In genomic region chr12:76010732-76011458, GRCh38 we compare ENCODE assay signal across 20 cellular contexts. TPM values are rescaled to one million over a fixed set of nuclear protein-coding genes. Genes with fewer than 3 reads are reported as not detected.
A peak's percentile ranks its signal among the peaks of the same experiment; 100 is the strongest.
DNase-seq lines count a peak whose midpoint lies in the region; ATAC-seq, FAIRE-seq and TF ChIP-seq lines count a peak whose summit lies in the region.
"Had no signal": no experiment of that assay in that cellular context is flagged by ENCODE, and none has a peak within 500 bp of the region (broad histone marks: within the 10 kb centered on the region; RNA-seq: fewer than 3 reads in every experiment).

No MANE protein-coding gene starts in this region.

- TF ChIP-seq CTCF in endothelial cell of umbilical vein (IDR thresholded peaks at IDR 0.05; ENCODE audit: extremely low read depth in 1 of 2, insufficient read depth in 1 of 2, low read depth in 1 of 2, low read length in 2 of 2) (no peak), neural crest cell (conservative IDR thresholded peaks at IDR 0.05) (no peak)

- DNase-seq in NCI-H1417 (lab: John Stamatoyannopoulos, UW) (peak in 2 of 3 experiments; percentile 19 to 66), NCI-H1417 treated with DMSO at 0.1 percent for 48 hours (lab: John Stamatoyannopoulos, UW) (no peak), M059J (ENCODE audit: low read depth) (peak; percentile 69), endothelial cell of umbilical vein (ENCODE audit: low read depth, low spot score) (no peak), neural crest cell (ENCODE audit: low read depth, low spot score) (no peak), NCI-H1930 (lab: John Stamatoyannopoulos, UW) (no peak)
- DNase-seq: activated CD4-positive, alpha-beta T cell treated with anti-CD3 and anti-CD28 coated beads, Interleukin-2, amount 10 ng/mL, durations not matched to agents 7 days and 5 days; activated T-cell treated with anti-CD3 and anti-CD28 coated beads, Interleukin-2, amount 50 U/mL, for 1 hour; CD4-positive, alpha-beta T cell; effector memory CD4-positive, alpha-beta T cell; GDM1; Kasumi-1; kidney; NCI-H187 treated with DMSO at 0.1 percent for 48 hours; Right ventricle myocardium superior; substantia nigra had no signal

- no peaks in the 10 kb centered on the region for H3K27me3 ChIP-seq in endothelial cell of umbilical vein (ENCODE audit: control insufficient read depth in 2 of 2, insufficient read depth in 2 of 2, low read length in 2 of 2)

- no peaks in the 10 kb centered on the region for H3K9me3 ChIP-seq in endothelial cell of umbilical vein (replicated peaks; ENCODE audit: control insufficient read depth, insufficient read depth, low read length)
- H3K9me3 ChIP-seq: prostate gland had no signal

- TF ChIP-seq POLR2A in endothelial cell of umbilical vein (IDR thresholded peaks at IDR 0.05; ENCODE audit: low read depth, low read length): no peak

- H3K4me1 Mint-ChIP-seq in neural crest cell: peaks cover 22% of the 10 kb centered on the region

- H3K4me2 ChIP-seq in endothelial cell of umbilical vein (ENCODE audit: insufficient read depth, low read length): no peak overlapping the region

- no peak overlapping the region for H3K9ac ChIP-seq in endothelial cell of umbilical vein (replicated peaks; ENCODE audit: extremely low read depth, insufficient read depth, low read length)

- BruUV-seq in endothelial cell of umbilical vein (replicated peaks; lab: Mats Ljungman, UMichigan): no TSS peak

- CTCF ChIA-PET in endothelial cell of umbilical vein (lab: Charles Lee): no interaction called here

- H3K79me2 ChIP-seq in endothelial cell of umbilical vein (ENCODE audit: control insufficient read depth, insufficient read depth, low read length): no peaks in the 10 kb centered on the region

- dilution Hi-C loops in endothelial cell of umbilical vein (cut with MboI; ENCODE audit: extremely low pct_ligation_motif_present, low sequenced_read_pairs): no loop called here

- no peak overlapping the region for H3K27ac ChIP-seq in endothelial cell of umbilical vein (ENCODE audit: insufficient read depth, low read depth, low read length)
- H3K27ac ChIP-seq: prostate gland had no signal

- peak overlapping the region; percentile 8 for H2AFZ ChIP-seq in endothelial cell of umbilical vein (ENCODE audit: low read depth, low read length)

- H3K4me3 ChIP-seq in endothelial cell of umbilical vein (replicated peaks in 1 of 3; ENCODE audit: insufficient read depth in 1 of 3, low read depth in 1 of 3, low read length in 3 of 3): no peak overlapping the region
- H3K4me3 ChIP-seq: prostate gland had no signal

- peak overlapping the region; percentile 60 for H3K27ac Mint-ChIP-seq in neural crest cell (ENCODE audit: unreplicated experiment)
- H3K27ac Mint-ChIP-seq: activated CD4-positive, alpha-beta T cell treated with anti-CD3 and anti-CD28 coated beads, Interleukin-2, amount 10 ng/mL, durations not matched to agents 7 days and 5 days; activated naive CD8-positive, alpha-beta T cell; CD4-positive, alpha-beta T cell had no signal

- H3K9me1 ChIP-seq in endothelial cell of umbilical vein (replicated peaks; ENCODE audit: control insufficient read depth, extremely low read depth, insufficient read depth, low read length): no peaks in the 10 kb centered on the region

- H4K20me1 ChIP-seq in endothelial cell of umbilical vein (replicated peaks; ENCODE audit: control insufficient read depth, extremely low read depth, insufficient read depth, low read length): no peaks in the 10 kb centered on the region

- POLR2A ChIA-PET in endothelial cell of umbilical vein (lab: Charles Lee): no interaction called here

- no peak overlapping the region for H3K4me3 Mint-ChIP-seq in neural crest cell
- H3K4me3 Mint-ChIP-seq: activated CD4-positive, alpha-beta T cell treated with anti-CD3 and anti-CD28 coated beads, Interleukin-2, amount 10 ng/mL, durations not matched to agents 7 days and 5 days; activated naive CD8-positive, alpha-beta T cell; CD4-positive, alpha-beta T cell had no signal

- no peaks in the 10 kb centered on the region for H3K9me3 Mint-ChIP-seq in neural crest cell
- H3K9me3 Mint-ChIP-seq: activated CD4-positive, alpha-beta T cell treated with anti-CD3 and anti-CD28 coated beads, Interleukin-2, amount 10 ng/mL, durations not matched to agents 7 days and 5 days; CD4-positive, alpha-beta T cell had no signal

- no peaks in the 10 kb centered on the region for H3K27me3 Mint-ChIP-seq in neural crest cell (ENCODE audit: low read depth)
- H3K27me3 Mint-ChIP-seq: activated naive CD8-positive, alpha-beta T cell; CD4-positive, alpha-beta T cell had no signal

- ATAC-seq in GM21390 (IDR thresholded peaks at IDR 0.05; ENCODE audit: unreplicated experiment) (no peak), HG03196 (IDR thresholded peaks at IDR 0.05; ENCODE audit: unreplicated experiment) (no peak)

- H3K36me3 Mint-ChIP-seq in neural crest cell (ENCODE audit: low read depth): no peaks in the 10 kb centered on the region
- H3K36me3 Mint-ChIP-seq: activated naive CD8-positive, alpha-beta T cell had no signal

- intact Hi-C loops in endothelial cell of umbilical vein (cut with micrococcal nuclease): no loop called here

- no peaks in the 10 kb centered on the region for H3K36me3 ChIP-seq in endothelial cell of umbilical vein (ENCODE audit: control insufficient read depth in 2 of 2, extremely low read depth in 1 of 2, insufficient read depth in 2 of 2, low read length in 2 of 2)
- H3K36me3 ChIP-seq: prostate gland had no signal

- no peak for FAIRE-seq in endothelial cell of umbilical vein (lab: Jason Lieb, UNC)
- FAIRE-seq: kidney had no signal

- no peaks in the 10 kb centered on the region for H3K4me1 ChIP-seq in endothelial cell of umbilical vein (ENCODE audit: control insufficient read depth, extremely low read depth, insufficient read depth, low read length)
- H3K4me1 ChIP-seq: prostate gland had no signal

TF ChIP-seq in endothelial cell of umbilical vein, 7 proteins besides CTCF, POLR2A, EP300 and RAD21:
- TF ChIP-seq FOS (IDR thresholded peaks at IDR 0.05; ENCODE audit: borderline replicate concordance, insufficient read depth, low read length): no peak
- no peak for TF ChIP-seq MYC (IDR thresholded peaks at IDR 0.05; ENCODE audit: low read depth, low read length)
- TF ChIP-seq GATA2 (IDR thresholded peaks at IDR 0.05; ENCODE audit: insufficient read depth, insufficient read length, low read depth, low read length): no peak
- no peak for TF ChIP-seq JUN (IDR thresholded peaks at IDR 0.05; ENCODE audit: borderline replicate concordance, insufficient read depth, insufficient read length, low read depth)
- no peak for TF ChIP-seq POLR2AphosphoS5 (IDR thresholded peaks at IDR 0.05; ENCODE audit: insufficient read depth, low read depth, low read length)
- no peak for TF ChIP-seq EZH2 (IDR thresholded peaks at IDR 0.05; ENCODE audit: borderline replicate concordance, low read depth, low read length, severe bottlenecking)
- TF ChIP-seq MAX (IDR thresholded peaks at IDR 0.05; ENCODE audit: insufficient read depth, insufficient read length): no peak

RNA-seq across cellular contexts. Expression of gene PHLDA1, which starts 20.7 kb away (rescaled TPM):
- total RNA-seq in M059J (2014; rRNA removed; shearing (Covaris generic)): 65.4 and 101 TPM in 2 replicates
- total RNA-seq in endothelial cell of umbilical vein (26.8 and 30.8 TPM in 2 replicates), neural crest cell (29.3 and 30.9 TPM in 2 replicates)
- 13.8 and 14.1 TPM in 2 replicates for polyA plus RNA-seq in endothelial cell of umbilical vein
- polyA plus RNA-seq in endothelial cell of umbilical vein (2011; cell fraction: cytosol; rRNA removed): 9.5 and 10.7 TPM in 2 replicates
- polyA plus RNA-seq in endothelial cell of umbilical vein (2011; cell fraction: nucleus; rRNA removed): 12.0 and 13.5 TPM in 2 replicates
- 15.9 and 23.2 TPM in 2 replicates for polyA plus RNA-seq in endothelial cell of umbilical vein (2012)
- 12.6 and 18.0 TPM in 2 replicates for polyA minus RNA-seq in endothelial cell of umbilical vein
- polyA minus RNA-seq in endothelial cell of umbilical vein (2011; cell fraction: cytosol; rRNA and poly(A)+ RNA removed): 6.0 TPM
- polyA minus RNA-seq in endothelial cell of umbilical vein (2011; cell fraction: nucleus; rRNA and poly(A)+ RNA removed): 23.9 and 38.3 TPM in 2 replicates

Comparison
In these comparisons a context has a peak if more than half of its experiments do, and no peak if none do; other contexts are left out.
1. DNase-seq: peak in NCI-H1417 (2 of 3) and M059J (single experiment); none in NCI-H1417 treated with DMSO at 0.1 percent for 48 hours (single experiment), endothelial cell of umbilical vein (single experiment), neural crest cell (single experiment) and NCI-H1930 (0 of 2).